In genomic region chr9:88995205-88995604, GRCh38 we compare ENCODE assay signal across 1 cellular context.
TF ChIP-seq lines count a peak whose summit lies in the region.

No MANE protein-coding gene starts in this region.

TF ChIP-seq in SK-N-SH, 30 proteins besides CTCF, POLR2A, EP300 and RAD21:
- TF ChIP-seq FOSL2 (IDR thresholded peaks at IDR 0.05; ENCODE audit: borderline replicate concordance, low read depth) = no peak
- TF ChIP-seq TCF12 (IDR thresholded peaks at IDR 0.05) = no peak
- TF ChIP-seq TEAD4 (IDR thresholded peaks at IDR 0.05; ENCODE audit: borderline replicate concordance, insufficient read depth) = no peak
- TF ChIP-seq SIN3A (IDR thresholded peaks at IDR 0.05; ENCODE audit: borderline replicate concordance, low read depth, low read length) = no peak
